1 cellular context compared by ENCODE assay signal in genomic region chr17:57243171-57243622, GRCh38.
TF ChIP-seq lines count a peak whose summit lies in the region.

No MANE protein-coding gene starts in this region.

TF ChIP-seq in HepG2, 621 proteins besides CTCF, POLR2A, EP300 and RAD21 (continued from another document and continues in another):
- TF ChIP-seq ZGPAT (CRISPR knock-in tag; IDR thresholded peaks at IDR 0.05) (peak; percentile 52; the same call in 1 of the 2 replicates), IKZF4 (CRISPR knock-in tag; IDR thresholded peaks at IDR 0.05; ENCODE audit: borderline replicate concordance, low read depth, not compliant biosample characterization) (no peak), JUND (CRISPR knock-in tag; IDR thresholded peaks at IDR 0.05) (no peak), STAG1 (CRISPR knock-in tag; IDR thresholded peaks at IDR 0.05) (peak; percentile 99), ZSCAN22 (CRISPR knock-in tag; IDR thresholded peaks at IDR 0.05) (no peak), ZBTB34 (CRISPR knock-in tag; IDR thresholded peaks at IDR 0.05) (no peak), ZNF550 (CRISPR knock-in tag; IDR thresholded peaks at IDR 0.05; ENCODE audit: borderline replicate concordance) (no peak), TRIM24 (CRISPR knock-in tag; IDR thresholded peaks at IDR 0.05) (no peak), NCOA5 (CRISPR knock-in tag; IDR thresholded peaks at IDR 0.05) (no peak), TCF7 (IDR thresholded peaks at IDR 0.05; ENCODE audit: low read depth) (no peak), KLF12 (CRISPR knock-in tag; IDR thresholded peaks at IDR 0.05; ENCODE audit: borderline replicate concordance) (no peak), MYNN (CRISPR knock-in tag; IDR thresholded peaks at IDR 0.05; ENCODE audit: low read depth) (no peak), NFE2L1 (CRISPR knock-in tag; IDR thresholded peaks at IDR 0.05; ENCODE audit: borderline replicate concordance) (no peak), ZBTB38 (CRISPR knock-in tag; IDR thresholded peaks at IDR 0.05) (0 out of 2 replicates have a peak, but pooled peaks have one; percentile 68), ASH2L (IDR thresholded peaks at IDR 0.05; ENCODE audit: insufficient read length, low read depth, low read length) (peak; percentile 46), TAF1 (CRISPR knock-in tag; IDR thresholded peaks at IDR 0.05) (no peak), CREM (IDR thresholded peaks at IDR 0.05) (no peak), CREM (CRISPR knock-in tag; IDR thresholded peaks at IDR 0.05) (no peak), ZNF747 (CRISPR knock-in tag; IDR thresholded peaks at IDR 0.05; ENCODE audit: borderline replicate concordance) (peak; percentile 58; the same call in 1 of the 2 replicates), CEBPB (IDR thresholded peaks at IDR 0.05; ENCODE audit: borderline replicate concordance, low read depth, low read length) (no peak), ATAD3A (CRISPR knock-in tag; IDR thresholded peaks at IDR 0.05) (no peak), ZNF121 (CRISPR knock-in tag; IDR thresholded peaks at IDR 0.05) (no peak), ZBTB40 (IDR thresholded peaks at IDR 0.05) (no peak), ZBTB40 (CRISPR knock-in tag; IDR thresholded peaks at IDR 0.05) (no peak), ZNF598 (CRISPR knock-in tag; IDR thresholded peaks at IDR 0.05; ENCODE audit: borderline replicate concordance) (no peak), ZNF513 (CRISPR knock-in tag; conservative IDR thresholded peaks at IDR 0.05) (no peak), JUNB (CRISPR knock-in tag; IDR thresholded peaks at IDR 0.05; ENCODE audit: borderline replicate concordance) (no peak), ZNF350 (CRISPR knock-in tag; IDR thresholded peaks at IDR 0.05; ENCODE audit: borderline replicate concordance, low read depth) (peak; percentile 76), TEF (CRISPR knock-in tag; IDR thresholded peaks at IDR 0.05) (no peak), ZNF264 (CRISPR knock-in tag; IDR thresholded peaks at IDR 0.05) (no peak), NFATC3 (CRISPR knock-in tag; IDR thresholded peaks at IDR 0.05) (no peak), MBD4 (IDR thresholded peaks at IDR 0.05; ENCODE audit: borderline replicate concordance, low read length) (no peak), ZNF251 (CRISPR knock-in tag; IDR thresholded peaks at IDR 0.05) (no peak), MBNL3 (CRISPR knock-in tag; conservative IDR thresholded peaks at IDR 0.05) (no peak), SALL1 (CRISPR knock-in tag; IDR thresholded peaks at IDR 0.05) (peak; percentile 64), ZNF17 (CRISPR knock-in tag; IDR thresholded peaks at IDR 0.05) (no peak), RBFOX2 (IDR thresholded peaks at IDR 0.05; ENCODE audit: low read depth, low read length) (no peak), ELF1 (CRISPR knock-in tag; IDR thresholded peaks at IDR 0.05) (no peak), SETDB1 (CRISPR knock-in tag; IDR thresholded peaks at IDR 0.05; ENCODE audit: borderline replicate concordance) (0 out of 2 replicates have a peak, but pooled peaks have one; percentile 76), POLR2G (IDR thresholded peaks at IDR 0.05; ENCODE audit: low read depth, low read length) (no peak), ZNF749 (CRISPR knock-in tag; IDR thresholded peaks at IDR 0.05; ENCODE audit: borderline replicate concordance) (no peak), NR1H2 (CRISPR knock-in tag; IDR thresholded peaks at IDR 0.05; ENCODE audit: borderline replicate concordance, low read depth) (no peak), GATAD1 (CRISPR knock-in tag; IDR thresholded peaks at IDR 0.05) (0 out of 2 replicates have a peak, but pooled peaks have one; percentile 29), ZBTB37 (CRISPR knock-in tag; IDR thresholded peaks at IDR 0.05) (no peak), ZNF383 (CRISPR knock-in tag; IDR thresholded peaks at IDR 0.05; ENCODE audit: borderline replicate concordance) (no peak), MXI1 (IDR thresholded peaks at IDR 0.05; ENCODE audit: borderline replicate concordance, low read depth, low read length) (0 out of 3 replicates have a peak, but pooled peaks have one; percentile 31), MZF1 (CRISPR knock-in tag; IDR thresholded peaks at IDR 0.05; ENCODE audit: borderline replicate concordance) (0 out of 2 replicates have a peak, but pooled peaks have one; percentile 67), MIER3 (CRISPR knock-in tag; IDR thresholded peaks at IDR 0.05; ENCODE audit: borderline replicate concordance) (peak; percentile 60; the same call in 1 of the 2 replicates), ZNF333 (CRISPR knock-in tag; IDR thresholded peaks at IDR 0.05; ENCODE audit: borderline replicate concordance) (no peak), JARID2 (CRISPR knock-in tag; IDR thresholded peaks at IDR 0.05; ENCODE audit: insufficient replicate concordance) (no peak), ADNP (CRISPR knock-in tag; IDR thresholded peaks at IDR 0.05) (no peak), ARNT (IDR thresholded peaks at IDR 0.05) (no peak)
- TF ChIP-seq, protein P1, sequence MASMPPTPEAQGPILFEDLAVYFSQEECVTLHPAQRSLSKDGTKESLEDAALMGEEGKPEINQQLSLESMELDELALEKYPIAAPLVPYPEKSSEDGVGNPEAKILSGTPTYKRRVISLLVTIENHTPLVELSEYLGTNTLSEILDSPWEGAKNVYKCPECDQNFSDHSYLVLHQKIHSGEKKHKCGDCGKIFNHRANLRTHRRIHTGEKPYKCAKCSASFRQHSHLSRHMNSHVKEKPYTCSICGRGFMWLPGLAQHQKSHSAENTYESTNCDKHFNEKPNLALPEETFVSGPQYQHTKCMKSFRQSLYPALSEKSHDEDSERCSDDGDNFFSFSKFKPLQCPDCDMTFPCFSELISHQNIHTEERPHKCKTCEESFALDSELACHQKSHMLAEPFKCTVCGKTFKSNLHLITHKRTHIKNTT (CRISPR knock-in tag; IDR thresholded peaks at IDR 0.05) = no peak
- TF ChIP-seq, protein P2, sequence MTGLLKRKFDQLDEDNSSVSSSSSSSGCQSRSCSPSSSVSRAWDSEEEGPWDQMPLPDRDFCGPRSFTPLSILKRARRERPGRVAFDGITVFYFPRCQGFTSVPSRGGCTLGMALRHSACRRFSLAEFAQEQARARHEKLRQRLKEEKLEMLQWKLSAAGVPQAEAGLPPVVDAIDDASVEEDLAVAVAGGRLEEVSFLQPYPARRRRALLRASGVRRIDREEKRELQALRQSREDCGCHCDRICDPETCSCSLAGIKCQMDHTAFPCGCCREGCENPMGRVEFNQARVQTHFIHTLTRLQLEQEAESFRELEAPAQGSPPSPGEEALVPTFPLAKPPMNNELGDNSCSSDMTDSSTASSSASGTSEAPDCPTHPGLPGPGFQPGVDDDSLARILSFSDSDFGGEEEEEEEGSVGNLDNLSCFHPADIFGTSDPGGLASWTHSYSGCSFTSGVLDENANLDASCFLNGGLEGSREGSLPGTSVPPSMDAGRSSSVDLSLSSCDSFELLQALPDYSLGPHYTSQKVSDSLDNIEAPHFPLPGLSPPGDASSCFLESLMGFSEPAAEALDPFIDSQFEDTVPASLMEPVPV (CRISPR knock-in tag; IDR thresholded peaks at IDR 0.05) = no peak
